8 cellular contexts compared by ENCODE assay signal in the genomic region with DNA sequence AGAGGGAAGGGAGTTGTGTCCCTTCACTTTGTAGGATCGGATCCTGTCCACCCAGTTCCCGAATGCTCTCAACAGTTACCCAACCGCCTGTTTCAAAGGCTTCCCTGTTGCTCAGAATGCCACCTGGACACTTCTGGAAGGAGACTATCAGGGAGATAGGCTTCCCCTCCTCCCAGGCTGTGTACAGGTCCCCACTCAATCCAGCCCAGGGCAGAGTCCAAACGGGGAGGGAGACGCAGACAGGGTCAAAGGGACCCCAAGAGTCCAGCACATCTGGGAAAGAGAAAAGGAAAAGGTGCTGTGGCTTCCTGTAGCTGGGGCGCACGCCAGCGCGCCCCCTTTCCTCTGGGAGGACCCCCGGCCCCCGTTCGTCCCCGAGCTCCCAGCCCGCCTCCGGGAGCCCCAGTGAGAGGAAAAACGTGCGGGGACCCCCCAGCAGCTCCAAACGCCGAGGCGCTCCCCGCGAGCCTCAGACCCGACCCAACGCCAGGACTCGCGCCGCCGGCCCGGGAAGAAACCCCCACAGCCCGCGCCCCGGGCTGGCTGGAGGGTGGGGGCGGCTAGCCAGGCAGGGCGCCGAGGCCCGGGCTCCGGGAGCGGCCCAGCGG. TPM values are rescaled to one million over a fixed set of nuclear protein-coding genes. Genes with fewer than 3 reads are reported as not detected.
A peak's percentile ranks its signal among the peaks of the same experiment; 100 is the strongest.
DNase-seq lines count a peak whose midpoint lies in the region; ATAC-seq and TF ChIP-seq lines count a peak whose summit lies in the region.

No MANE protein-coding gene starts in this region.

- H3K27me3 ChIP-seq in DND-41 (ENCODE audit: insufficient read depth, low read length, poor library complexity) (no peaks in the 10 kb centered on the region), HUES6 (ENCODE audit: control insufficient read depth, insufficient read depth, low read length) (peaks cover 12% of the 10 kb centered on the region; the same call in 1 of the 2 replicates), foreskin keratinocyte (no peaks in the 10 kb centered on the region), prostate gland (replicated peaks; ENCODE audit: insufficient read depth) (no peaks in the 10 kb centered on the region)

- intact Hi-C loops in activated CD4-positive, alpha-beta memory T cell treated with anti-CD3 and anti-CD28 coated beads for 36 hours (cut with micrococcal nuclease): loop anchor here (10.0 kb wide), 1 partner anchor 1020 kb away; no protein-coding TSS in a partner anchor
- intact Hi-C loops in prostate gland (cut with DNase I): loop anchor here (10.0 kb wide), 1 partner anchor 430 kb away; a partner anchor contains a TSS

- H3K4me2 ChIP-seq in DND-41 (ENCODE audit: insufficient read depth, low read length): peak overlapping the region; percentile 95

- H3K79me2 ChIP-seq in DND-41 (ENCODE audit: insufficient read depth, low read length): peaks cover 56% of the 10 kb centered on the region

- H3K4me3 ChIP-seq in DND-41 (ENCODE audit: low read depth in 1 of 2, low read length in 2 of 2) (peak overlapping the region; percentile 98 to 100), HUES6 (ENCODE audit: low read depth, low read length) (peak overlapping the region; percentile 91), prostate gland (peak overlapping the region; percentile 99)

- no peaks in the 10 kb centered on the region for H3K27me3 Mint-ChIP-seq in activated CD4-positive, alpha-beta memory T cell treated with anti-CD3 and anti-CD28 coated beads for 36 hours

- peak; percentile 56 for DNase-seq in DND-41
- peak; percentile 42 for DNase-seq in activated CD4-positive, alpha-beta memory T cell treated with anti-CD3 and anti-CD28 coated beads for 36 hours
- no peak for DNase-seq in foreskin keratinocyte
- peak; percentile 30 for DNase-seq in prostate gland (ENCODE audit: low spot score)

- peaks cover 42% of the 10 kb centered on the region for H3K36me3 Mint-ChIP-seq in activated CD4-positive, alpha-beta memory T cell treated with anti-CD3 and anti-CD28 coated beads for 36 hours

- H4K20me1 ChIP-seq in DND-41 (ENCODE audit: insufficient read depth, low read length): peaks cover 46% of the 10 kb centered on the region

- H3K9me3 ChIP-seq in DND-41 (ENCODE audit: insufficient read depth, low read length, severe bottlenecking) (no peaks in the 10 kb centered on the region), HUES6 (ENCODE audit: control insufficient read depth, insufficient read depth, low read depth, low read length) (no peaks in the 10 kb centered on the region), prostate gland (no peaks in the 10 kb centered on the region)

- peak overlapping the region; percentile 91 for H3K27ac ChIP-seq in DND-41 (ENCODE audit: low read length)
- H3K27ac ChIP-seq in HUES6 (ENCODE audit: low read depth, low read length): peak overlapping the region; percentile 86
- peak overlapping the region; percentile 91 for H3K27ac ChIP-seq in foreskin keratinocyte
- H3K27ac ChIP-seq in prostate gland: peak overlapping the region; percentile 86 to 90

- POLR2A ChIA-PET in activated CD4-positive, alpha-beta memory T cell treated with anti-CD3 and anti-CD28 coated beads for 36 hours (lab: Charles Lee): interaction anchor here (0.9 to 14.2 kb wide), 5 partner anchors 11 to 104 kb away, joined by 3 to 381 read pairs (median 3); a partner anchor contains a TSS

- ATAC-seq in DND-41 (ENCODE audit: insufficient read depth, low read depth): peak; percentile 27
- peak; percentile 11 for ATAC-seq in GM19452 (IDR thresholded peaks at IDR 0.05; ENCODE audit: unreplicated experiment)
- peak; percentile 2 for ATAC-seq in foreskin keratinocyte
- no peak for ATAC-seq in GM18873 (IDR thresholded peaks at IDR 0.05; ENCODE audit: low FRiP score, unreplicated experiment)
- no peak for ATAC-seq in HG03108 (IDR thresholded peaks at IDR 0.05; ENCODE audit: unreplicated experiment)

- H3K9ac ChIP-seq in DND-41 (ENCODE audit: low read depth, low read length): peak overlapping the region; percentile 89
- peak overlapping the region; percentile 94 for H3K9ac ChIP-seq in HUES6 (ENCODE audit: low read length)

- peak overlapping the region; percentile 77 for H2AFZ ChIP-seq in DND-41 (ENCODE audit: low read depth, low read length)

- no peaks in the 10 kb centered on the region for H3K9me3 Mint-ChIP-seq in activated CD4-positive, alpha-beta memory T cell treated with anti-CD3 and anti-CD28 coated beads for 36 hours

- no peak for TF ChIP-seq POLR2A in prostate gland (IDR thresholded peaks at IDR 0.05)

- WGBS in prostate gland: 0% methylated on average over 31 of the region's 39 CpGs

- H3K27ac Mint-ChIP-seq in activated CD4-positive, alpha-beta memory T cell treated with anti-CD3 and anti-CD28 coated beads for 36 hours: peak overlapping the region; percentile 96

- peak; percentile 56 for TF ChIP-seq CTCF in DND-41 (IDR thresholded peaks at IDR 0.05; ENCODE audit: borderline replicate concordance, extremely low read depth, low read length, poor library complexity, severe bottlenecking)
- peak; percentile 48 for TF ChIP-seq CTCF in foreskin keratinocyte (conservative IDR thresholded peaks at IDR 0.05)
- TF ChIP-seq CTCF in prostate gland (IDR thresholded peaks at IDR 0.05): no peak

- H3K36me3 ChIP-seq in DND-41 (ENCODE audit: insufficient read depth, low read length) (peaks cover 33% of the 10 kb centered on the region), HUES6 (ENCODE audit: control insufficient read depth, insufficient read depth, low read length) (peaks cover 31% of the 10 kb centered on the region), prostate gland (no peaks in the 10 kb centered on the region)

- H3K4me1 ChIP-seq in DND-41 (ENCODE audit: insufficient read depth, low read length) (peaks cover 40% of the 10 kb centered on the region), HUES6 (ENCODE audit: control insufficient read depth, insufficient read depth, low read length) (peaks cover 3% of the 10 kb centered on the region; the same call in 1 of the 2 replicates), foreskin keratinocyte (peaks cover 9% of the 10 kb centered on the region), prostate gland (replicated peaks) (peaks cover 15% of the 10 kb centered on the region)

- CTCF ChIA-PET in activated CD4-positive, alpha-beta memory T cell treated with anti-CD3 and anti-CD28 coated beads for 36 hours (lab: Charles Lee): interaction anchor here (0.6 to 6.5 kb wide), 4 partner anchors 19 to 34 kb away, joined by 3 to 76 read pairs (median 3); a partner anchor contains a TSS

- peaks cover 43% of the 10 kb centered on the region for H3K4me1 Mint-ChIP-seq in activated CD4-positive, alpha-beta memory T cell treated with anti-CD3 and anti-CD28 coated beads for 36 hours (ENCODE audit: low read depth)

- H3K4me3 Mint-ChIP-seq in activated CD4-positive, alpha-beta memory T cell treated with anti-CD3 and anti-CD28 coated beads for 36 hours: peak overlapping the region; percentile 97

RNA-seq across cellular contexts. Expression of a gene that starts 0.6 kb away (rescaled TPM):
- 100 to 1,000 TPM; 358 to 368 TPM for total RNA-seq in activated CD4-positive, alpha-beta memory T cell treated with anti-CD3 and anti-CD28 coated beads for 36 hours
- total RNA-seq in foreskin keratinocyte (215 and 233 TPM in 2 replicates), prostate gland (100 to 1,000 TPM; 185 to 204 TPM)
- polyA plus RNA-seq in foreskin keratinocyte: 151 and 158 TPM in 2 replicates

RNA-seq across cellular contexts. Expression of a gene that starts 0.9 kb away (rescaled TPM):
- under 1 TPM; 0.69 to 0.90 TPM for total RNA-seq in activated CD4-positive, alpha-beta memory T cell treated with anti-CD3 and anti-CD28 coated beads for 36 hours
- total RNA-seq in foreskin keratinocyte (0.24 and 0.49 TPM in 2 replicates), prostate gland (1 to 10 TPM in 1 of 2 donors, under 1 TPM in 1; 0.87 to 1.0 TPM)
- 0.38 and 0.44 TPM in 2 replicates for polyA plus RNA-seq in foreskin keratinocyte

RNA-seq across cellular contexts. Expression of a gene that starts 18.9 kb away (rescaled TPM):
- total RNA-seq in activated CD4-positive, alpha-beta memory T cell treated with anti-CD3 and anti-CD28 coated beads for 36 hours: 10 to 100 TPM; 12.5 to 15.5 TPM
- 36.1 and 47.2 TPM in 2 replicates for total RNA-seq in foreskin keratinocyte
- 58.5 and 63.9 TPM in 2 replicates for polyA plus RNA-seq in foreskin keratinocyte
- 10 to 100 TPM; 16.4 to 57.6 TPM for total RNA-seq in prostate gland

RNA-seq across cellular contexts. Expression of a gene that starts 18.9 kb away (rescaled TPM):
- 10 to 100 TPM; 24.7 to 26.0 TPM for total RNA-seq in activated CD4-positive, alpha-beta memory T cell treated with anti-CD3 and anti-CD28 coated beads for 36 hours
- 16.3 and 18.5 TPM in 2 replicates for total RNA-seq in foreskin keratinocyte
- polyA plus RNA-seq in foreskin keratinocyte: 35.1 and 38.2 TPM in 2 replicates
- 10 to 100 TPM; 53.3 to 73.8 TPM for total RNA-seq in prostate gland

RNA-seq across cellular contexts. Expression of a gene that starts 27.2 kb away (rescaled TPM):
- total RNA-seq in activated CD4-positive, alpha-beta memory T cell treated with anti-CD3 and anti-CD28 coated beads for 36 hours: 1,000 to 10,000 TPM; 3,340 to 3,454 TPM
- 2,430 and 2,456 TPM in 2 replicates for total RNA-seq in foreskin keratinocyte
- polyA plus RNA-seq in foreskin keratinocyte: 3,394 and 3,430 TPM in 2 replicates
- 1,000 to 10,000 TPM; 1,667 to 2,501 TPM for total RNA-seq in prostate gland

Comparison
In these comparisons a context has a peak if more than half of its experiments do, and no peak if none do; other contexts are left out.
1. ATAC-seq: peak in DND-41 (single experiment), GM19452 (single experiment) and foreskin keratinocyte (single experiment); none in GM18873 (single experiment) and HG03108 (single experiment).
2. DNase-seq: peak in DND-41 (single experiment), activated CD4-positive, alpha-beta memory T cell treated with anti-CD3 and anti-CD28 coated beads for 36 hours (single experiment) and prostate gland (single experiment); none in foreskin keratinocyte (0 of 2).
3. CTCF ChIP-seq: peak in DND-41 (single experiment) and foreskin keratinocyte (single experiment); none in prostate gland (0 of 4).
4. Peak in every context shown above with its lines, with median percentiles within 50 percentile points of each other: H3K27ac ChIP-seq and H3K4me3 ChIP-seq.